ENCODE assay signal across 1 cellular context in the genomic region with DNA sequence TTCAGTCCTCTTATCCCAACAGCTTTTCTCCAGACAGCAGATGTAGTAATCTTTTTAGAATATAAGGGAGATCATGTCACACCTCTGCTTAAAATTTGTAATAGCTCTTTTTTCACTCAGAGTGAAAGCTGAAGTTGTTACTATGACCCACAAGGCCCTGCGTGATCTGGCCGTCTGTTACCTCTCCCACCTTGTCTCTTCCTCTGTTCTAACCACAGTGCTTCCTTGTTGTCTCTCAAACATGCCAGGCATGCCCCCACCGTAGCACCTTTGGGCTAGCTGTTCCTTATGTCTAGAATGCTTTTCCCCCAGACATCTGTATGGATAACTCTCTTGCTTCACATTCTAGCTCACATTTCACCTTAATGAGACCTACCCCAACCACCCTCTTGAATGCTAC.
A peak's percentile ranks its signal among the peaks of the same experiment; 100 is the strongest.
TF ChIP-seq lines count a peak whose summit lies in the region.

No MANE protein-coding gene starts in this region.

TF ChIP-seq in GM12878, 131 proteins besides CTCF, POLR2A, EP300 and RAD21:
- TF ChIP-seq FOXM1 (IDR thresholded peaks at IDR 0.05; ENCODE audit: low read depth, low read length) (no peak), ETV6 (conservative IDR thresholded peaks at IDR 0.05 in 1 of 2, IDR thresholded peaks at IDR 0.05 in 1 of 2; ENCODE audit: borderline replicate concordance in 1 of 2, low read depth in 1 of 2) (peak in 1 of 2 experiments; percentile 72; a peak in 1 of 4 replicates), IRF4 (IDR thresholded peaks at IDR 0.05; ENCODE audit: low read depth, low read length) (no peak), ATF7 (IDR thresholded peaks at IDR 0.05; ENCODE audit: low read depth) (peak; percentile 31; the same call in 1 of the 2 replicates), RBBP5 (conservative IDR thresholded peaks at IDR 0.05) (no peak), CBFB (IDR thresholded peaks at IDR 0.05; ENCODE audit: low read depth) (peak; percentile 23; the same call in 1 of the 2 replicates), MYB (IDR thresholded peaks at IDR 0.05; ENCODE audit: borderline replicate concordance, low read depth, low read length) (no peak), TCF7 (IDR thresholded peaks at IDR 0.05; ENCODE audit: borderline replicate concordance) (no peak), PAX5 (IDR thresholded peaks at IDR 0.05; ENCODE audit: borderline replicate concordance, low read depth, low read length) (no peak; the same call in 1 of the 2 replicates), HCFC1 (IDR thresholded peaks at IDR 0.05; ENCODE audit: low read length) (no peak), WRNIP1 (IDR thresholded peaks at IDR 0.05; ENCODE audit: borderline replicate concordance, low read depth, low read length) (no peak), KLF5 (IDR thresholded peaks at IDR 0.05; ENCODE audit: partially characterized antibody) (no peak), HDGF (IDR thresholded peaks at IDR 0.05) (peak; percentile 26; the same call in 1 of the 2 replicates), CBX5 (IDR thresholded peaks at IDR 0.05; ENCODE audit: low read depth) (no peak), HDAC6 (IDR thresholded peaks at IDR 0.05; ENCODE audit: unreplicated experiment) (no peak), IKZF2 (IDR thresholded peaks at IDR 0.05) (0 out of 4 replicates have a peak, but pooled peaks of 1 of the 2 experiments have one; percentile 21), ASH2L (IDR thresholded peaks at IDR 0.05; ENCODE audit: borderline replicate concordance, low read depth) (no peak), RUNX3 (IDR thresholded peaks at IDR 0.05; ENCODE audit: low read length) (peak; percentile 80), SIN3A (IDR thresholded peaks at IDR 0.05; ENCODE audit: low read depth, low read length) (no peak), RELA (IDR thresholded peaks at IDR 0.05; ENCODE audit: borderline replicate concordance, partially characterized antibody) (no peak)
- TF ChIP-seq, protein P1, sequence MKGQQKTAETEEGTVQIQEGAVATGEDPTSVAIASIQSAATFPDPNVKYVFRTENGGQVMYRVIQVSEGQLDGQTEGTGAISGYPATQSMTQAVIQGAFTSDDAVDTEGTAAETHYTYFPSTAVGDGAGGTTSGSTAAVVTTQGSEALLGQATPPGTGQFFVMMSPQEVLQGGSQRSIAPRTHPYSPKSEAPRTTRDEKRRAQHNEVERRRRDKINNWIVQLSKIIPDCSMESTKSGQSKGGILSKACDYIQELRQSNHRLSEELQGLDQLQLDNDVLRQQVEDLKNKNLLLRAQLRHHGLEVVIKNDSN (IDR thresholded peaks at IDR 0.05; ENCODE audit: borderline replicate concordance, extremely low read length, insufficient read depth, low read depth, low read length), result no peak
- TF ChIP-seq, protein P2, sequence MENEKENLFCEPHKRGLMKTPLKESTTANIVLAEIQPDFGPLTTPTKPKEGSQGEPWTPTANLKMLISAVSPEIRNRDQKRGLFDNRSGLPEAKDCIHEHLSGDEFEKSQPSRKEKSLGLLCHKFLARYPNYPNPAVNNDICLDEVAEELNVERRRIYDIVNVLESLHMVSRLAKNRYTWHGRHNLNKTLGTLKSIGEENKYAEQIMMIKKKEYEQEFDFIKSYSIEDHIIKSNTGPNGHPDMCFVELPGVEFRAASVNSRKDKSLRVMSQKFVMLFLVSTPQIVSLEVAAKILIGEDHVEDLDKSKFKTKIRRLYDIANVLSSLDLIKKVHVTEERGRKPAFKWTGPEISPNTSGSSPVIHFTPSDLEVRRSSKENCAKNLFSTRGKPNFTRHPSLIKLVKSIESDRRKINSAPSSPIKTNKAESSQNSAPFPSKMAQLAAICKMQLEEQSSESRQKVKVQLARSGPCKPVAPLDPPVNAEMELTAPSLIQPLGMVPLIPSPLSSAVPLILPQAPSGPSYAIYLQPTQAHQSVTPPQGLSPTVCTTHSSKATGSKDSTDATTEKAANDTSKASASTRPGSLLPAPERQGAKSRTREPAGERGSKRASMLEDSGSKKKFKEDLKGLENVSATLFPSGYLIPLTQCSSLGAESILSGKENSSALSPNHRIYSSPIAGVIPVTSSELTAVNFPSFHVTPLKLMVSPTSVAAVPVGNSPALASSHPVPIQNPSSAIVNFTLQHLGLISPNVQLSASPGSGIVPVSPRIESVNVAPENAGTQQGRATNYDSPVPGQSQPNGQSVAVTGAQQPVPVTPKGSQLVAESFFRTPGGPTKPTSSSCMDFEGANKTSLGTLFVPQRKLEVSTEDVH (IDR thresholded peaks at IDR 0.05; ENCODE audit: low read depth, partially characterized antibody), result no peak
- TF ChIP-seq, protein P3, sequence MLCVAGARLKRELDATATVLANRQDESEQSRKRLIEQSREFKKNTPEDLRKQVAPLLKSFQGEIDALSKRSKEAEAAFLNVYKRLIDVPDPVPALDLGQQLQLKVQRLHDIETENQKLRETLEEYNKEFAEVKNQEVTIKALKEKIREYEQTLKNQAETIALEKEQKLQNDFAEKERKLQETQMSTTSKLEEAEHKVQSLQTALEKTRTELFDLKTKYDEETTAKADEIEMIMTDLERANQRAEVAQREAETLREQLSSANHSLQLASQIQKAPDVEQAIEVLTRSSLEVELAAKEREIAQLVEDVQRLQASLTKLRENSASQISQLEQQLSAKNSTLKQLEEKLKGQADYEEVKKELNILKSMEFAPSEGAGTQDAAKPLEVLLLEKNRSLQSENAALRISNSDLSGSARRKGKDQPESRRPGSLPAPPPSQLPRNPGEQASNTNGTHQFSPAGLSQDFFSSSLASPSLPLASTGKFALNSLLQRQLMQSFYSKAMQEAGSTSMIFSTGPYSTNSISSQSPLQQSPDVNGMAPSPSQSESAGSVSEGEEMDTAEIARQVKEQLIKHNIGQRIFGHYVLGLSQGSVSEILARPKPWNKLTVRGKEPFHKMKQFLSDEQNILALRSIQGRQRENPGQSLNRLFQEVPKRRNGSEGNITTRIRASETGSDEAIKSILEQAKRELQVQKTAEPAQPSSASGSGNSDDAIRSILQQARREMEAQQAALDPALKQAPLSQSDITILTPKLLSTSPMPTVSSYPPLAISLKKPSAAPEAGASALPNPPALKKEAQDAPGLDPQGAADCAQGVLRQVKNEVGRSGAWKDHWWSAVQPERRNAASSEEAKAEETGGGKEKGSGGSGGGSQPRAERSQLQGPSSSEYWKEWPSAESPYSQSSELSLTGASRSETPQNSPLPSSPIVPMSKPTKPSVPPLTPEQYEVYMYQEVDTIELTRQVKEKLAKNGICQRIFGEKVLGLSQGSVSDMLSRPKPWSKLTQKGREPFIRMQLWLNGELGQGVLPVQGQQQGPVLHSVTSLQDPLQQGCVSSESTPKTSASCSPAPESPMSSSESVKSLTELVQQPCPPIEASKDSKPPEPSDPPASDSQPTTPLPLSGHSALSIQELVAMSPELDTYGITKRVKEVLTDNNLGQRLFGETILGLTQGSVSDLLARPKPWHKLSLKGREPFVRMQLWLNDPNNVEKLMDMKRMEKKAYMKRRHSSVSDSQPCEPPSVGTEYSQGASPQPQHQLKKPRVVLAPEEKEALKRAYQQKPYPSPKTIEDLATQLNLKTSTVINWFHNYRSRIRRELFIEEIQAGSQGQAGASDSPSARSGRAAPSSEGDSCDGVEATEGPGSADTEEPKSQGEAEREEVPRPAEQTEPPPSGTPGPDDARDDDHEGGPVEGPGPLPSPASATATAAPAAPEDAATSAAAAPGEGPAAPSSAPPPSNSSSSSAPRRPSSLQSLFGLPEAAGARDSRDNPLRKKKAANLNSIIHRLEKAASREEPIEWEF (IDR thresholded peaks at IDR 0.05; ENCODE audit: insufficient replicate concordance, low read depth, low read length), result no peak
- TF ChIP-seq, protein P4, sequence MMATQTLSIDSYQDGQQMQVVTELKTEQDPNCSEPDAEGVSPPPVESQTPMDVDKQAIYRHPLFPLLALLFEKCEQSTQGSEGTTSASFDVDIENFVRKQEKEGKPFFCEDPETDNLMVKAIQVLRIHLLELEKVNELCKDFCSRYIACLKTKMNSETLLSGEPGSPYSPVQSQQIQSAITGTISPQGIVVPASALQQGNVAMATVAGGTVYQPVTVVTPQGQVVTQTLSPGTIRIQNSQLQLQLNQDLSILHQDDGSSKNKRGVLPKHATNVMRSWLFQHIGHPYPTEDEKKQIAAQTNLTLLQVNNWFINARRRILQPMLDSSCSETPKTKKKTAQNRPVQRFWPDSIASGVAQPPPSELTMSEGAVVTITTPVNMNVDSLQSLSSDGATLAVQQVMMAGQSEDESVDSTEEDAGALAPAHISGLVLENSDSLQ (IDR thresholded peaks at IDR 0.05), result peak; percentile 36; the same call in 1 of the 2 replicates
- TF ChIP-seq, protein P5, sequence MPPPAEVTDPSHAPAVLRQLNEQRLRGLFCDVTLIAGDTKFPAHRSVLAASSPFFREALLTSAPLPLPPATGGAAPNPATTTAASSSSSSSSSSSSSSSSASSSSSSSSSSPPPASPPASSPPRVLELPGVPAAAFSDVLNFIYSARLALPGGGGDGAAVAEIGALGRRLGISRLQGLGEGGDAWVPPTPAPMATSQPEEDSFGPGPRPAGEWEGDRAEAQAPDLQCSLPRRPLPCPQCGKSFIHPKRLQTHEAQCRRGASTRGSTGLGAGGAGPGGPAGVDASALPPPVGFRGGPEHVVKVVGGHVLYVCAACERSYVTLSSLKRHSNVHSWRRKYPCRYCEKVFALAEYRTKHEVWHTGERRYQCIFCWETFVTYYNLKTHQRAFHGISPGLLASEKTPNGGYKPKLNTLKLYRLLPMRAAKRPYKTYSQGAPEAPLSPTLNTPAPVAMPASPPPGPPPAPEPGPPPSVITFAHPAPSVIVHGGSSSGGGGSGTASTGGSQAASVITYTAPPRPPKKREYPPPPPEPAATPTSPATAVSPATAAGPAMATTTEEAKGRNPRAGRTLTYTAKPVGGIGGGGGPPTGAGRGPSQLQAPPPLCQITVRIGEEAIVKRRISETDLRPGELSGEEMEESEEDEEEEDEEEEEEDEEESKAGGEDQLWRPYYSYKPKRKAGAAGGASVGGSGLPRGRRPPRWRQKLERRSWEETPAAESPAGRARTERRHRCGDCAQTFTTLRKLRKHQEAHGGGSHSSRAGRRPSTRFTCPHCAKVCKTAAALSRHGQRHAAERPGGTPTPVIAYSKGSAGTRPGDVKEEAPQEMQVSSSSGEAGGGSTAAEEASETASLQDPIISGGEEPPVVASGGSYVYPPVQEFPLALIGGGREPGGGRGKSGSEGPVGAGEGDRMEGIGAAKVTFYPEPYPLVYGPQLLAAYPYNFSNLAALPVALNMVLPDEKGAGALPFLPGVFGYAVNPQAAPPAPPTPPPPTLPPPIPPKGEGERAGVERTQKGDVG (CRISPR knock-in tag; IDR thresholded peaks at IDR 0.05), result no peak
TF ChIP-seq in GM12878: peak in this region for 7.
